ENCODE assay signal across 22 cellular contexts in the genomic region with DNA sequence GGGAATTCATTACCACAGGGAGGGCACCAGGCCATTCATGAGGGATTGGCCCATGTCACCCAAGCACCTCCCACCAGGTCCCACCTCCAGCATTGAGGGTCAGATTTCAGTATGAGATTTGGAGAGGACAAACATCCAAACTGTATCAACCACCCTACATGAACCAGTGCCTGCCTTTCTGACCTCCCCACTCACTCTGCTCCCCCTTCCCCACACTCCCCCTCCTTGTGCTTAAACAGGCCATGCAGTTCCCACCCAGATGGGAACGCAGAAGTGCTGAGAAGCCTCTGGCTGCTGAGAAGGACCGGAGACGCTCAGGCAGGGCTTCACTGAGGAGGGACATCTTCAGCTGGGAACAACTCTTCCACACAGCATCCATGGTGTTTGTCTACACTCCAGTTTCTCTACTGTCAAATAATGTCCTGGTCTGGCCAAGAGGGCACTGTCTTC. TPM values are rescaled to one million over a fixed set of nuclear protein-coding genes. Genes with fewer than 3 reads are reported as not detected.
"Had no signal": no experiment of that assay in that cellular context is flagged by ENCODE, and none has a peak within 500 bp of the region (broad histone marks: within the 10 kb centered on the region; RNA-seq: fewer than 3 reads in every experiment).

No MANE protein-coding gene starts in this region.

- H3K27me3 ChIP-seq: adrenal gland, dorsolateral prefrontal cortex, spleen, upper lobe of right lung had no signal

- H3K4me1 Mint-ChIP-seq: mesothelial cell of epicardium had no signal

- H3K36me3 Mint-ChIP-seq: activated naive CD8-positive, alpha-beta T cell; mesothelial cell of epicardium; naive thymus-derived CD8-positive, alpha-beta T cell had no signal

- H3K9me3 Mint-ChIP-seq: mesothelial cell of epicardium; naive thymus-derived CD8-positive, alpha-beta T cell had no signal

- H3K4me3 Mint-ChIP-seq: activated naive CD8-positive, alpha-beta T cell; mesothelial cell of epicardium; naive thymus-derived CD8-positive, alpha-beta T cell had no signal

- H3K27me3 Mint-ChIP-seq: activated naive CD8-positive, alpha-beta T cell had no signal

- H3K4me3 ChIP-seq: adrenal gland, dorsolateral prefrontal cortex, lower lobe of right lung, prostate gland, spleen, thoracic aorta, upper lobe of right lung had no signal

- H3K27ac ChIP-seq: adrenal gland, dorsolateral prefrontal cortex, lower lobe of right lung, prostate gland, spleen, thoracic aorta, upper lobe of right lung had no signal

- FAIRE-seq: astrocyte, colon, endometrium, kidney had no signal

- H3K4me1 ChIP-seq: adrenal gland, lower lobe of right lung, prostate gland, upper lobe of right lung had no signal

- H3K9me3 ChIP-seq: adrenal gland, lower lobe of right lung, prostate gland, spleen, thoracic aorta, upper lobe of right lung had no signal

- H3K27ac Mint-ChIP-seq: activated naive CD8-positive, alpha-beta T cell; mesothelial cell of epicardium had no signal

- DNase-seq: activated naive CD4-positive, alpha-beta T cell; activated T-cell treated with anti-CD3 and anti-CD28 coated beads, Interleukin-2, amount 50 U/mL, for 1 hour; adrenal gland; central memory CD4-positive, alpha-beta T cell; lower lobe of right lung; stimulated activated CD4-positive, alpha-beta T cell treated with anti-CD3 and anti-CD28 coated beads, Interleukin-4, amount 100 ng/mL, for 1 hour; stimulated activated naive CD4-positive, alpha-beta T cell; T-helper 1 cell; T-helper 9 cell; upper lobe of right lung had no signal

- ATAC-seq: left lobe of liver; lower lobe of right lung; naive thymus-derived CD8-positive, alpha-beta T cell; upper lobe of right lung had no signal

- H3K36me3 ChIP-seq: adrenal gland, lower lobe of right lung, prostate gland, spleen, thoracic aorta, upper lobe of right lung had no signal

RNA-seq across cellular contexts. Expression of a gene that starts 30.0 kb away (rescaled TPM):
- total RNA-seq: naive thymus-derived CD8-positive, alpha-beta T cell had no signal
